Comparison of ENCODE assay signal across 15 cellular contexts in the genomic region with DNA sequence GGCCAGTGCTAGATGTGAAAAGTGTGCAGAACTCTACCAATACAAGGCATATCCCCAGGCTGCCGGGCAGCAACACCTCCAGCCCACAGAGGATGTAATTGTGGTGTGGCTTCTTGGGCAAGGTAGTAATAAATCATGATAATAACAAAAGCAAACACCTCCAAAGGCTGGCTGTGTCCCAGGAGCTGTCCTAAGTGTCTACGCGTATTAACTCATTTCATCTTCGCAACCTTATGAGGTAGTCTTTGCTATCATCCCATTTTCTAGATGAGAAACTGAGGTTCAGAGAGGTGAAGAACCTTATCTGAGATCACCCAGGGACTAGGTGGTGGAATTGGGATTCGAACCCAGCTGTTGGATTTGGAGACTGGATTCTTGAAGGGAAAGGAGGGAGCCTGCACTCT. TPM values are rescaled to one million over a fixed set of nuclear protein-coding genes. Genes with fewer than 3 reads are reported as not detected.
DNase-seq lines count a peak whose midpoint lies in the region; ATAC-seq and FAIRE-seq lines count a peak whose summit lies in the region.
"Had no signal": no experiment of that assay in that cellular context is flagged by ENCODE, and none has a peak within 500 bp of the region (broad histone marks: within the 10 kb centered on the region; RNA-seq: fewer than 3 reads in every experiment).

No MANE protein-coding gene starts in this region.

- H3K9me3 Mint-ChIP-seq in stimulated activated naive B cell treated with anti-CD40 and anti-IgM and Interleukin-4, amounts not matched to agents 10 μg/mL and 1 μg/mL and 100 μg/mL, for 72 hours: no peaks in the 10 kb centered on the region
- H3K9me3 Mint-ChIP-seq: activated naive CD4-positive, alpha-beta T cell treated with anti-CD3 and anti-CD28 coated beads, Interleukin-2, amount 50 U/mL, for 72 hours had no signal

- H3K4me1 ChIP-seq in ES-I3 (ENCODE audit: insufficient read depth, low read length) (peaks cover 28% of the 10 kb centered on the region), skeletal muscle satellite cell (ENCODE audit: control insufficient read depth, insufficient read depth, low read length) (peaks cover 37% of the 10 kb centered on the region)

- H3K27ac ChIP-seq in angular gyrus (ENCODE audit: low read depth, low read length): peak overlapping the region; percentile 94
- H3K27ac ChIP-seq: BLaER1 had no signal

- H3K36me3 ChIP-seq in ES-I3 (ENCODE audit: insufficient read depth, low read length) (no peaks in the 10 kb centered on the region), skeletal muscle satellite cell (ENCODE audit: insufficient read depth, low read length) (peaks cover 7% of the 10 kb centered on the region)

- no peak for ATAC-seq in HG03565 (IDR thresholded peaks at IDR 0.05; ENCODE audit: unreplicated experiment)
- ATAC-seq in HG03159 (IDR thresholded peaks at IDR 0.05; ENCODE audit: unreplicated experiment): no peak
- no peak for ATAC-seq in stimulated activated naive B cell treated with anti-CD40 and anti-IgM and Interleukin-4, amounts not matched to agents 10 μg/mL and 1 μg/mL and 100 μg/mL, for 72 hours (replicated peaks)
- ATAC-seq: activated naive CD4-positive, alpha-beta T cell treated with anti-CD3 and anti-CD28 coated beads, Interleukin-2, amount 50 U/mL, for 72 hours; PC-3 had no signal

- H3K4me3 Mint-ChIP-seq in stimulated activated naive B cell treated with anti-CD40 and anti-IgM and Interleukin-4, amounts not matched to agents 10 μg/mL and 1 μg/mL and 100 μg/mL, for 72 hours: no peak overlapping the region

- FAIRE-seq in islet of Langerhans (lab: Jason Lieb, UNC): peak; percentile 24

- H3K4me1 Mint-ChIP-seq in stimulated activated naive B cell treated with anti-CD40 and anti-IgM and Interleukin-4, amounts not matched to agents 10 μg/mL and 1 μg/mL and 100 μg/mL, for 72 hours: peaks cover 19 to 22% of the 10 kb centered on the region in 2 donors

- H3K36me3 Mint-ChIP-seq in stimulated activated naive B cell treated with anti-CD40 and anti-IgM and Interleukin-4, amounts not matched to agents 10 μg/mL and 1 μg/mL and 100 μg/mL, for 72 hours: peaks cover 13 to 14% of the 10 kb centered on the region in 2 donors

- H3K27me3 ChIP-seq in skeletal muscle satellite cell (ENCODE audit: control insufficient read depth, insufficient read depth, low read length): no peaks in the 10 kb centered on the region
- H3K27me3 ChIP-seq: BLaER1 had no signal

- H3K9ac ChIP-seq in ES-I3 (ENCODE audit: low read depth, low read length): peak overlapping the region; percentile 6; the same call in 1 of the 2 replicates
- H3K9ac ChIP-seq in skeletal muscle satellite cell (ENCODE audit: low read depth, low read length): no peak overlapping the region
- H3K9ac ChIP-seq: BLaER1 had no signal

- H3K9me3 ChIP-seq in ES-I3 (ENCODE audit: control insufficient read depth, insufficient read depth, low read length) (no peaks in the 10 kb centered on the region), skeletal muscle satellite cell (replicated peaks; ENCODE audit: low read length) (no peaks in the 10 kb centered on the region)
- H3K9me3 ChIP-seq: BLaER1 had no signal

- DNase-seq in NCI-H82 (lab: John Stamatoyannopoulos, UW): no peak
- no peak for DNase-seq in stimulated activated naive B cell treated with anti-CD40 and anti-IgM and Interleukin-4, amounts not matched to agents 10 μg/mL and 1 μg/mL and 100 μg/mL, for 72 hours
- DNase-seq: effector CD4-positive, alpha-beta T cell; NCI-H2107; PC-3; T-helper 9 cell had no signal

- H3K27ac Mint-ChIP-seq in stimulated activated naive B cell treated with anti-CD40 and anti-IgM and Interleukin-4, amounts not matched to agents 10 μg/mL and 1 μg/mL and 100 μg/mL, for 72 hours: no peak overlapping the region

- peak overlapping the region; percentile 57 for H3K4me2 ChIP-seq in skeletal muscle satellite cell (ENCODE audit: low read length)
- H3K4me2 ChIP-seq: BLaER1 had no signal

- no peak overlapping the region for H3K4me3 ChIP-seq in skeletal muscle satellite cell (ENCODE audit: low read length)
- H3K4me3 ChIP-seq: BLaER1, skin epidermis had no signal

- no peaks in the 10 kb centered on the region for H3K27me3 Mint-ChIP-seq in stimulated activated naive B cell treated with anti-CD40 and anti-IgM and Interleukin-4, amounts not matched to agents 10 μg/mL and 1 μg/mL and 100 μg/mL, for 72 hours

RNA-seq across cellular contexts. Expression of a gene that starts 5.3 kb away (rescaled TPM):
- 12.9 and 17.0 TPM in 2 replicates for total RNA-seq in skeletal muscle satellite cell (2012; rRNA removed)

RNA-seq across cellular contexts. Expression of a gene that starts 29.5 kb away (rescaled TPM):
- 0.44 and 0.51 TPM in 2 replicates for total RNA-seq in skeletal muscle satellite cell (2012; rRNA removed)

RNA-seq across cellular contexts. Expression of a gene that starts 44.6 kb away (rescaled TPM):
- total RNA-seq in skeletal muscle satellite cell (2012; rRNA removed): 105 and 121 TPM in 2 replicates

RNA-seq across cellular contexts. Expression of a gene that starts 50.0 kb away (rescaled TPM):
- 29.2 and 29.5 TPM in 2 replicates for total RNA-seq in skeletal muscle satellite cell (2012; rRNA removed)
